In the genomic region with DNA sequence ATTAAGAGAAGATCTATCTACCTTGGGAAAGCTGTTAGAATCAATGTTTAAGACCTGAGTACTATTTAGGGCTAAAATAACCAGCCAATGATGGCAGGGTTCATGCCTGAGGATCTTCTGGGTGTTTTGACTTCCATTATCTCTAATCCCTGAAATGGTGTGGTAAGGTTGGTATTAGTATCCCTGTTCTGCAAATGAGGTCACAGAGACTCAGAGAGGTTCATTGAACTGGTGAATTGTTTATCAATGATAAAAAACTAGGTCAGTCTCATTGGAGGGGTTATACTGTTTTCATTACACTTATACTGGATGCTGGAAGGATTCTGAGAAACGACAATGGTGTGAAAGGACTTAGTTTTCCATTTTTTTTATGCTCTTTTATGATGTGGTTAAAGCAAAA, we compare ENCODE assay signal across 31 cellular contexts.
"Had no signal": no experiment of that assay in that cellular context is flagged by ENCODE, and none has a peak within 500 bp of the region (broad histone marks: within the 10 kb centered on the region; RNA-seq: fewer than 3 reads in every experiment).

No MANE protein-coding gene starts in this region.

- H3K9ac ChIP-seq: neural progenitor cell, parathyroid adenoma had no signal

- H3K4me3 Mint-ChIP-seq: natural killer cell; nephron; neural progenitor cell; stimulated activated memory B cell treated with anti-CD40 and anti-IgM and Interleukin-4, amounts not matched to agents 10 μg/mL and 1 μg/mL and 100 μg/mL, for 72 hours; stimulated activated naive CD8-positive, alpha-beta T cell treated with anti-CD3 and anti-CD28 coated beads, Interleukin-15, amount 100 ng/mL, for 72 hours; type B pancreatic cell had no signal

- H3K9me3 ChIP-seq: ovary, psoas muscle, spleen, suprapubic skin, testis, tibial artery, transverse colon, upper lobe of right lung, uterus had no signal

- H3K27me3 Mint-ChIP-seq: progenitor cell of endocrine pancreas; stimulated activated memory B cell treated with anti-CD40 and anti-IgM and Interleukin-4, amounts not matched to agents 10 μg/mL and 1 μg/mL and 100 μg/mL, for 72 hours; stimulated activated naive CD8-positive, alpha-beta T cell treated with anti-CD3 and anti-CD28 coated beads, Interleukin-15, amount 100 ng/mL, for 72 hours; type B pancreatic cell had no signal

- H3K27me3 ChIP-seq: neural progenitor cell, ovary, spleen, suprapubic skin, testis, tibial artery, transverse colon, upper lobe of right lung, uterus had no signal

- H3K4me2 ChIP-seq: neural progenitor cell, smooth muscle cell had no signal

- H3K9me3 Mint-ChIP-seq: nephron; neural progenitor cell; stimulated activated memory B cell treated with anti-CD40 and anti-IgM and Interleukin-4, amounts not matched to agents 10 μg/mL and 1 μg/mL and 100 μg/mL, for 72 hours; stimulated activated naive CD8-positive, alpha-beta T cell treated with anti-CD3 and anti-CD28 coated beads, Interleukin-15, amount 100 ng/mL, for 72 hours; type B pancreatic cell had no signal

- H3K27ac ChIP-seq: neural progenitor cell, ovary, parathyroid adenoma, psoas muscle, skin epidermis, spleen, suprapubic skin, testis, tibial artery, transverse colon, upper lobe of right lung, uterus had no signal

- H3K27ac Mint-ChIP-seq: natural killer cell; neural progenitor cell; stimulated activated memory B cell treated with anti-CD40 and anti-IgM and Interleukin-4, amounts not matched to agents 10 μg/mL and 1 μg/mL and 100 μg/mL, for 72 hours; type B pancreatic cell had no signal

- H3K79me2 ChIP-seq: parathyroid adenoma had no signal

- H3K4me1 ChIP-seq: neural progenitor cell, parathyroid adenoma, psoas muscle, spleen, suprapubic skin, testis, tibial artery, upper lobe of right lung, uterus had no signal

- ATAC-seq: natural killer cell; psoas muscle; right cardiac atrium; sciatic nerve; stimulated activated memory B cell treated with anti-CD40 and anti-IgM and Interleukin-4, amounts not matched to agents 10 μg/mL and 1 μg/mL and 100 μg/mL, for 72 hours; stimulated activated naive CD8-positive, alpha-beta T cell treated with anti-CD3 and anti-CD28 coated beads, Interleukin-15, amount 100 ng/mL, for 72 hours; stimulated activated naive CD8-positive, alpha-beta T cell treated with anti-CD3 and anti-CD28 coated beads, Interleukin-15, Interleukin-2, amounts not matched to agents 100 U/mL and 50 U/mL, for 24 hours; upper lobe of right lung had no signal

- DNase-seq: natural killer cell; occipital lobe; ovary; posterior cingulate gyrus; psoas muscle; right cardiac atrium; spleen; stimulated activated CD4-positive, alpha-beta T cell treated with anti-CD3 and anti-CD28 coated beads, Interleukin-12 subunit alpha, Interleukin-12 subunit beta, amount 100 ng/mL, for 4 hours; stimulated activated CD4-positive, alpha-beta T cell treated with anti-CD3 and anti-CD28 coated beads, Interleukin-1b, Interleukin-23, amount 100 ng/mL, for 48 hours; stimulated activated CD4-positive, alpha-beta T cell treated with anti-CD3 and anti-CD28 coated beads, Interleukin-4, amount 100 ng/mL, for 1 hour; stimulated activated CD4-positive, alpha-beta T cell treated with anti-CD3 and anti-CD28 coated beads, Interleukin-4, amount 100 ng/mL, for 4 hours; stimulated activated CD8-positive, alpha-beta memory T cell treated with anti-CD3 and anti-CD28 coated beads, Interleukin-4, amount 100 ng/mL, for 48 hours; stimulated activated naive CD4-positive, alpha-beta T cell; stimulated activated naive CD8-positive, alpha-beta T cell treated with anti-CD3 and anti-CD28 coated beads, Interleukin-15, amount 100 ng/mL, for 72 hours; stimulated activated naive CD8-positive, alpha-beta T cell treated with anti-CD3 and anti-CD28 coated beads, Interleukin-15, Interleukin-2, amounts not matched to agents 100 U/mL and 50 U/mL, for 24 hours; substantia nigra; testis; tibial artery; transverse colon; upper lobe of right lung; uterus had no signal

- H3K4me3 ChIP-seq: neural progenitor cell, ovary, psoas muscle, skin epidermis, smooth muscle cell, spleen, suprapubic skin, testis, tibial artery, transverse colon, upper lobe of right lung, uterus had no signal

- H3K36me3 Mint-ChIP-seq: natural killer cell; neural progenitor cell; stimulated activated memory B cell treated with anti-CD40 and anti-IgM and Interleukin-4, amounts not matched to agents 10 μg/mL and 1 μg/mL and 100 μg/mL, for 72 hours; type B pancreatic cell had no signal

- H3K4me1 Mint-ChIP-seq: natural killer cell; neural progenitor cell; stimulated activated memory B cell treated with anti-CD40 and anti-IgM and Interleukin-4, amounts not matched to agents 10 μg/mL and 1 μg/mL and 100 μg/mL, for 72 hours; stimulated activated naive CD8-positive, alpha-beta T cell treated with anti-CD3 and anti-CD28 coated beads, Interleukin-15, amount 100 ng/mL, for 72 hours had no signal

- H2AFZ ChIP-seq: neural progenitor cell, parathyroid adenoma had no signal

- H3K36me3 ChIP-seq: neural progenitor cell, ovary, spleen, suprapubic skin, tibial artery, transverse colon, upper lobe of right lung, uterus had no signal
